Comparison of ENCODE assay signal across 21 cellular contexts in genomic region chr3:12924437-12924836, GRCh38.
A peak's percentile ranks its signal among the peaks of the same experiment; 100 is the strongest.
DNase-seq lines count a peak whose midpoint lies in the region; ATAC-seq lines count a peak whose summit lies in the region.
"Had no signal": no experiment of that assay in that cellular context is flagged by ENCODE, and none has a peak within 500 bp of the region (broad histone marks: within the 10 kb centered on the region; RNA-seq: fewer than 3 reads in every experiment).

No MANE protein-coding gene starts in this region.

- no peaks in the 10 kb centered on the region for H3K9me3 Mint-ChIP-seq in IgD-negative memory B cell
- H3K9me3 Mint-ChIP-seq in stimulated activated naive B cell treated with anti-CD40 and anti-IgM and Interleukin-4, amounts not matched to agents 10 μg/mL and 1 μg/mL and 100 μg/mL, for 72 hours: no peaks in the 10 kb centered on the region
- H3K9me3 Mint-ChIP-seq: type B pancreatic cell had no signal

- H3K4me1 Mint-ChIP-seq in IgD-negative memory B cell: peaks cover 10 to 32% (median 24%) of the 10 kb centered on the region in 3 donors
- peaks cover 28 to 54% of the 10 kb centered on the region in 2 donors for H3K4me1 Mint-ChIP-seq in stimulated activated naive B cell treated with anti-CD40 and anti-IgM and Interleukin-4, amounts not matched to agents 10 μg/mL and 1 μg/mL and 100 μg/mL, for 72 hours

- H3K36me3 Mint-ChIP-seq in IgD-negative memory B cell: no peaks in the 10 kb centered on the region
- peaks cover 30 to 52% of the 10 kb centered on the region in 2 donors for H3K36me3 Mint-ChIP-seq in stimulated activated naive B cell treated with anti-CD40 and anti-IgM and Interleukin-4, amounts not matched to agents 10 μg/mL and 1 μg/mL and 100 μg/mL, for 72 hours

- peak overlapping the region in 1 of 4 donors; percentile 22 for H3K4me3 Mint-ChIP-seq in IgD-negative memory B cell
- H3K4me3 Mint-ChIP-seq in stimulated activated naive B cell treated with anti-CD40 and anti-IgM and Interleukin-4, amounts not matched to agents 10 μg/mL and 1 μg/mL and 100 μg/mL, for 72 hours: peak overlapping the region in 1 of 2 donors; percentile 10
- H3K4me3 Mint-ChIP-seq: activated CD4-positive, alpha-beta T cell treated with anti-CD3 and anti-CD28 coated beads for 36 hours; type B pancreatic cell had no signal

- no peaks in the 10 kb centered on the region for H3K27me3 Mint-ChIP-seq in IgD-negative memory B cell
- H3K27me3 Mint-ChIP-seq in stimulated activated naive B cell treated with anti-CD40 and anti-IgM and Interleukin-4, amounts not matched to agents 10 μg/mL and 1 μg/mL and 100 μg/mL, for 72 hours: no peaks in the 10 kb centered on the region
- H3K27me3 Mint-ChIP-seq: activated CD4-positive, alpha-beta T cell treated with anti-CD3 and anti-CD28 coated beads for 36 hours; progenitor cell of endocrine pancreas; type B pancreatic cell had no signal

- ATAC-seq in stimulated activated naive B cell treated with anti-CD40 and anti-IgM and Interleukin-4, amounts not matched to agents 10 μg/mL and 1 μg/mL and 100 μg/mL, for 72 hours (replicated peaks): peak; percentile 66 to 72
- ATAC-seq: activated CD4-positive, alpha-beta T cell treated with anti-CD3 and anti-CD28 coated beads for 36 hours; gastroesophageal sphincter; Panc1 had no signal

- DNase-seq in activated gamma-delta T cell treated with Interleukin-2 at 50 U/mL for 16 hours (peak; percentile 19), activated gamma-delta T cell (lab: John Stamatoyannopoulos, UW) (no peak), germinal center (ENCODE audit: low spot score) (peak; percentile 59), COLO829 (ENCODE audit: low spot score) (no peak), NCI-H510A (lab: John Stamatoyannopoulos, UW) (no peak), glomerular visceral epithelial cell (ENCODE audit: extremely low spot score) (no peak)
- no peak for DNase-seq in stimulated activated naive B cell treated with anti-CD40 and anti-IgM and Interleukin-4, amounts not matched to agents 10 μg/mL and 1 μg/mL and 100 μg/mL, for 72 hours
- DNase-seq: activated CD4-positive, alpha-beta T cell treated with anti-CD3 and anti-CD28 coated beads for 36 hours; activated naive CD4-positive, alpha-beta T cell treated with anti-CD3 and anti-CD28 coated beads, Interleukin-2, amount 50 U/mL, for 16 hours; aorta; COR-L47; NCI-H1694; NCI-H2171; NCI-H524; NK-92 treated with Interleukin-12 subunit alpha and Interleukin-12 subunit beta, amount 100 ng/mL, for 24 hours; T-helper 1 cell had no signal

- peak overlapping the region; percentile 34 to 93 (median 64) for H3K27ac Mint-ChIP-seq in IgD-negative memory B cell
- peak overlapping the region; percentile 83 for H3K27ac Mint-ChIP-seq in stimulated activated naive B cell treated with anti-CD40 and anti-IgM and Interleukin-4, amounts not matched to agents 10 μg/mL and 1 μg/mL and 100 μg/mL, for 72 hours
- H3K27ac Mint-ChIP-seq: activated CD4-positive, alpha-beta T cell treated with anti-CD3 and anti-CD28 coated beads for 36 hours; progenitor cell of endocrine pancreas; type B pancreatic cell had no signal

Comparison
In these comparisons a context has a peak if more than half of its experiments do, and no peak if none do; other contexts are left out.
1. DNase-seq: peak in activated gamma-delta T cell treated with Interleukin-2 at 50 U/mL for 16 hours (single experiment) and germinal center (single experiment); none in activated gamma-delta T cell (single experiment), stimulated activated naive B cell treated with anti-CD40 and anti-IgM and Interleukin-4, amounts not matched to agents 10 μg/mL and 1 μg/mL and 100 μg/mL, for 72 hours (single experiment), COLO829 (single experiment), NCI-H510A (single experiment) and glomerular visceral epithelial cell (single experiment).